10 cellular contexts compared by ENCODE assay signal in genomic region chr2:131209773-131210104, GRCh38. TPM values are rescaled to one million over a fixed set of nuclear protein-coding genes. Genes with fewer than 3 reads are reported as not detected.
"Had no signal": no experiment of that assay in that cellular context is flagged by ENCODE, and none has a peak within 500 bp of the region (broad histone marks: within the 10 kb centered on the region; RNA-seq: fewer than 3 reads in every experiment).

No MANE protein-coding gene starts in this region.

RNA-seq across cellular contexts. Expression of gene POTEE, which starts 0.4 kb away (rescaled TPM):
- total RNA-seq: gastrocnemius medialis, glomerular endothelial cell, left lobe of liver, liver, psoas muscle, renal cortical epithelial cell, suprapubic skin, urinary bladder had no signal
- polyA plus RNA-seq: lung, psoas muscle, right cardiac atrium, urinary bladder had no signal
